In the genomic region with DNA sequence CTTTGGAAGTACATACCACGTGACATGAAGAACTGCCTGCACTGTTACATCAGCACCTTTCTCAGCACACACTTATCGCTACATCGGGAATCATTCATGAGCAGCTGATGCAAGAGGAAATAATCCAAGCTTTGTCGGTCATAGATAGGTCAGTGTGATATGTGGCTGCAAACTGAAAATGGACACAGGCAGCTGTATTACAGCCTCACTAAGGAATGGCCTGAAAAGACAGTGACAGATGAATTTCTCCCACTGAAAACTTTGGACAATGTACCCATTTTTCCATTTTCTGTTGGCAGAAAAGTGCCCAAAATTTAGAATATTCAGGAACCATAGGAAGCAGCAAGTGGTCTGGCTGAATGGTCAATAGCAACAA, we compare ENCODE assay signal across 2 cellular contexts.
TF ChIP-seq lines count a peak whose summit lies in the region.

No MANE protein-coding gene starts in this region.

TF ChIP-seq in HepG2, 621 proteins besides CTCF, POLR2A, EP300 and RAD21 (continued from another document):
- TF ChIP-seq, protein P1, sequence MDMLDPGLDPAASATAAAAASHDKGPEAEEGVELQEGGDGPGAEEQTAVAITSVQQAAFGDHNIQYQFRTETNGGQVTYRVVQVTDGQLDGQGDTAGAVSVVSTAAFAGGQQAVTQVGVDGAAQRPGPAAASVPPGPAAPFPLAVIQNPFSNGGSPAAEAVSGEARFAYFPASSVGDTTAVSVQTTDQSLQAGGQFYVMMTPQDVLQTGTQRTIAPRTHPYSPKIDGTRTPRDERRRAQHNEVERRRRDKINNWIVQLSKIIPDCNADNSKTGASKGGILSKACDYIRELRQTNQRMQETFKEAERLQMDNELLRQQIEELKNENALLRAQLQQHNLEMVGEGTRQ (IDR thresholded peaks at IDR 0.05; ENCODE audit: low read depth, low read length), result peak; percentile 67
- TF ChIP-seq, protein P1 (CRISPR knock-in tag; IDR thresholded peaks at IDR 0.05; ENCODE audit: borderline replicate concordance), result no peak
TF ChIP-seq in HepG2: peak in this region for 2.

TF ChIP-seq in SK-N-SH treated with all-trans-retinoic acid at 6 μM for 48 hours, 23 proteins besides CTCF, POLR2A, EP300 and RAD21 (continued from another document):
- TF ChIP-seq TCF4 (CRISPR knock-in tag; IDR thresholded peaks at IDR 0.05; ENCODE audit: borderline replicate concordance) (peak; percentile 70; the same call in 1 of the 2 replicates), CSDC2 (CRISPR knock-in tag; IDR thresholded peaks at IDR 0.05) (no peak)
